In genomic region chr19:1592023-1592754, GRCh38 we compare ENCODE assay signal across 8 cellular contexts. TPM values are rescaled to one million over a fixed set of nuclear protein-coding genes. Genes with fewer than 3 reads are reported as not detected.
DNase-seq lines count a peak whose midpoint lies in the region; TF ChIP-seq lines count a peak whose summit lies in the region.

No MANE protein-coding gene starts in this region.

- H2BK120ac ChIP-seq in H9 (ENCODE audit: low read depth, low read length, poor library complexity, severe bottlenecking) = peak overlapping the region; percentile 96
- H2BK120ac ChIP-seq in trophoblast cell (ENCODE audit: insufficient read depth, low read length, poor library complexity) = peak overlapping the region; percentile 98

- H4K5ac ChIP-seq in H9 (ENCODE audit: insufficient read length, low read depth, low read length) = peak overlapping the region; percentile 20

- peaks cover 7% of the 10 kb centered on the region for H3F3A ChIP-seq in SK-N-SH (replicated peaks; ENCODE audit: insufficient read depth)

- H3K36me3 Mint-ChIP-seq in H9 (ENCODE audit: insufficient read depth in 1 of 3, low read depth in 3 of 3) = peaks cover 7 to 33% (median 18%) of the 10 kb centered on the region in 3 experiments; a peak in 6 of 7 replicates

- peak overlapping the region; percentile 77 for H3K4me2 ChIP-seq in H9 (ENCODE audit: insufficient read depth, insufficient read length, low read length)
- H3K4me2 ChIP-seq in SK-N-SH = peak overlapping the region; percentile 99
- H3K4me2 ChIP-seq in trophoblast cell (ENCODE audit: low read length) = peak overlapping the region; percentile 86

- H2AK5ac ChIP-seq in H9 (ENCODE audit: insufficient read length, low read length) (no peak overlapping the region), trophoblast cell (ENCODE audit: low read length) (peak overlapping the region; percentile 94)

- H3K27ac ChIP-seq in H9 (ENCODE audit: insufficient read length, low read depth, low read length) (peak overlapping the region; percentile 78), SK-N-SH (ENCODE audit: low read depth in 2 of 2, low read length in 1 of 2) (peak overlapping the region; percentile 82 to 93), cardiac muscle cell (peak overlapping the region; percentile 100), trophoblast cell (ENCODE audit: low read depth, low read length) (peak overlapping the region; percentile 99), tibial artery (peak overlapping the region; percentile 83 to 89)

- WGBS in H9 (ENCODE audit: extremely low coverage, insufficient read length, low lambda C conversion rate) = no CpG with 5 or more reads among the region's 94 CpGs
- 0% methylated on average over 8 of the region's 94 CpGs for WGBS in SK-N-SH (ENCODE audit: low lambda C conversion rate)
- no CpG with 5 or more reads among the region's 94 CpGs for WGBS in trophoblast cell (ENCODE audit: extremely low coverage, insufficient coverage, insufficient read length)

- H3K27me3 ChIP-seq in H9 (ENCODE audit: insufficient read depth, low read length) = no peaks in the 10 kb centered on the region
- H3K27me3 ChIP-seq in MG63 = no peaks in the 10 kb centered on the region
- H3K27me3 ChIP-seq in SK-N-SH (ENCODE audit: insufficient read depth) = no peaks in the 10 kb centered on the region
- H3K27me3 ChIP-seq in cardiac muscle cell = no peaks in the 10 kb centered on the region
- H3K27me3 ChIP-seq in trophoblast cell (ENCODE audit: insufficient read depth, low read length) = no peaks in the 10 kb centered on the region
- no peaks in the 10 kb centered on the region for H3K27me3 ChIP-seq in tibial artery

- H3K36me3 ChIP-seq in MG63 (peaks cover 14% of the 10 kb centered on the region), SK-N-SH (replicated peaks in 1 of 2; ENCODE audit: control insufficient read depth in 1 of 2, insufficient read depth in 2 of 2, low read length in 1 of 2) (peaks cover 5 to 6% of the 10 kb centered on the region in 2 experiments), cardiac muscle cell (peaks cover 14% of the 10 kb centered on the region), trophoblast cell (ENCODE audit: control insufficient read depth in 1 of 2, insufficient read depth in 2 of 2, low read length in 2 of 2) (peaks cover 13 to 16% of the 10 kb centered on the region in 2 experiments), tibial artery (peaks cover 4 to 29% (median 9%) of the 10 kb centered on the region in 3 donors)

- H3K27ac Mint-ChIP-seq in H9 = peak overlapping the region; percentile 47 to 97 (median 97); a peak in 4 of 7 replicates

- intact Hi-C loops in tibial artery (cut with DNase I; ENCODE audit: low total_unique reads) = no loop called here

- H3K4me3 ChIP-seq in MG63 = peak overlapping the region; percentile 95
- H3K4me3 ChIP-seq in SK-N-SH (ENCODE audit: low read depth in 2 of 2, low read length in 1 of 2) = peak overlapping the region; percentile 69 to 88
- H3K4me3 ChIP-seq in cardiac muscle cell = peak overlapping the region; percentile 90
- H3K4me3 ChIP-seq in trophoblast cell (ENCODE audit: low read depth, low read length) = peak overlapping the region; percentile 80
- H3K4me3 ChIP-seq in tibial artery = peak overlapping the region; percentile 58 to 71

- no peak for TF ChIP-seq CTCF in H9 (conservative IDR thresholded peaks at IDR 0.05)
- no peak for TF ChIP-seq CTCF in SK-N-SH (IDR thresholded peaks at IDR 0.05)
- no peak for TF ChIP-seq CTCF in cardiac muscle cell (IDR thresholded peaks at IDR 0.05; ENCODE audit: low read depth, low read length)
- no peak for TF ChIP-seq CTCF in tibial artery (IDR thresholded peaks at IDR 0.05)

- H3K4me3 Mint-ChIP-seq in H9 = peak overlapping the region; percentile 83 to 87

- no peak for TF ChIP-seq EP300 in SK-N-SH (IDR thresholded peaks at IDR 0.05; ENCODE audit: borderline replicate concordance in 1 of 2, low read depth in 1 of 2, low read length in 1 of 2)

- H3K9me3 ChIP-seq in H9 (ENCODE audit: control insufficient read depth, low read depth, low read length) = no peaks in the 10 kb centered on the region
- H3K9me3 ChIP-seq in MG63 = no peaks in the 10 kb centered on the region
- H3K9me3 ChIP-seq in SK-N-SH = no peaks in the 10 kb centered on the region
- no peaks in the 10 kb centered on the region for H3K9me3 ChIP-seq in cardiac muscle cell (ENCODE audit: low read depth)
- no peaks in the 10 kb centered on the region for H3K9me3 ChIP-seq in trophoblast cell (ENCODE audit: insufficient read depth, low read depth, low read length)
- no peaks in the 10 kb centered on the region for H3K9me3 ChIP-seq in tibial artery

- H3K4me1 Mint-ChIP-seq in H9 = peaks cover 16 to 20% of the 10 kb centered on the region in 2 experiments

- H3K23ac ChIP-seq in H9 (ENCODE audit: insufficient read length, low read depth, low read length) (no peak overlapping the region), trophoblast cell (ENCODE audit: low read length) (no peak overlapping the region)

- H4K8ac ChIP-seq in H9 (replicated peaks; ENCODE audit: insufficient read length, low read depth, low read length) (no peak overlapping the region), trophoblast cell (ENCODE audit: low read depth, low read length) (peak overlapping the region; percentile 97)

- H3K23me2 ChIP-seq in H9 (ENCODE audit: insufficient read length, low read depth, low read length, poor library complexity, severe bottlenecking) = peaks cover 12% of the 10 kb centered on the region

- H2BK20ac ChIP-seq in H9 (ENCODE audit: low read depth, low read length, poor library complexity, severe bottlenecking) = no peak overlapping the region

- H3K4ac ChIP-seq in H9 (ENCODE audit: low read depth, low read length) (peak overlapping the region; percentile 93), trophoblast cell (ENCODE audit: low read depth, low read length) (peak overlapping the region; percentile 99)

- peak overlapping the region; percentile 78 for H3T11ph ChIP-seq in H9 (ENCODE audit: low read length)

- H2BK5ac ChIP-seq in H9 (ENCODE audit: insufficient read length, low read length) (no peak overlapping the region), trophoblast cell (ENCODE audit: low read depth, low read length, poor library complexity) (peak overlapping the region; percentile 95)

- H3K18ac ChIP-seq in H9 (ENCODE audit: insufficient read length, low read depth, low read length) (peak overlapping the region; percentile 100), trophoblast cell (ENCODE audit: low read length) (peak overlapping the region; percentile 98)

- H2AFZ ChIP-seq in H9 (ENCODE audit: low read length) (no peak overlapping the region), SK-N-SH (ENCODE audit: low read depth) (no peak overlapping the region; the same call in 1 of the 2 replicates), trophoblast cell (ENCODE audit: insufficient read depth, low read length, poor library complexity) (peak overlapping the region; percentile 73)

- no peaks in the 10 kb centered on the region for H3K9me2 ChIP-seq in SK-N-SH

- H4K12ac ChIP-seq in trophoblast cell (ENCODE audit: low read depth, low read length) = peak overlapping the region; percentile 99

- POLR2A ChIA-PET in SK-N-SH (lab: Yijun Ruan, JAX) = interaction anchor here (0.9 to 1.3 kb wide), 4 partner anchors 10 to 142 kb away, joined by 3 to 15 read pairs (median 4); partner anchors contain the start of genes APC2 and UQCR11

- H3K14ac ChIP-seq in H9 (ENCODE audit: insufficient read depth, low read length) (peak overlapping the region; percentile 99), trophoblast cell (ENCODE audit: low read length) (peak overlapping the region; percentile 99)

- H2BK12ac ChIP-seq in H9 (ENCODE audit: insufficient read length, low read depth, low read length) (no peak overlapping the region), trophoblast cell (ENCODE audit: low read length) (no peak overlapping the region)

- no peaks in the 10 kb centered on the region for H4K20me1 ChIP-seq in H9 (ENCODE audit: control insufficient read depth, insufficient read depth, insufficient read length)
- H4K20me1 ChIP-seq in SK-N-SH (ENCODE audit: insufficient read depth) = peaks cover 27% of the 10 kb centered on the region; the same call in 1 of the 2 replicates

- H3K9ac ChIP-seq in H9 (ENCODE audit: extremely low read depth, insufficient read length, low read length) (peak overlapping the region; percentile 81), SK-N-SH (peak overlapping the region; percentile 97), trophoblast cell (ENCODE audit: low read length) (peak overlapping the region; percentile 94)

- peaks cover 1% of the 10 kb centered on the region; the same call in 1 of the 2 replicates for H3K27me3 Mint-ChIP-seq in H9 (ENCODE audit: low read depth)

- H3K4me1 ChIP-seq in H9 (ENCODE audit: insufficient read depth, low read length) (no peaks in the 10 kb centered on the region), SK-N-SH (ENCODE audit: control insufficient read depth in 1 of 2, insufficient read depth in 2 of 2, low read depth in 1 of 2, low read length in 1 of 2) (peaks cover 9 to 12% of the 10 kb centered on the region in 2 experiments; a peak in 1 of 4 replicates), cardiac muscle cell (ENCODE audit: low read depth) (peaks cover 16% of the 10 kb centered on the region), trophoblast cell (ENCODE audit: control insufficient read depth in 1 of 2, insufficient read depth in 2 of 2, low read length in 2 of 2) (peaks cover 12 to 17% of the 10 kb centered on the region in 2 experiments), tibial artery (peaks cover 0 to 33% (median 23%) of the 10 kb centered on the region in 4 donors)

- no peak overlapping the region for H3K56ac ChIP-seq in H9 (ENCODE audit: insufficient read length, low read depth, low read length)

- H3K79me1 ChIP-seq in H9 (ENCODE audit: insufficient read depth, low read depth, low read length, poor library complexity, severe bottlenecking) = peaks cover 2% of the 10 kb centered on the region
- peaks cover 23% of the 10 kb centered on the region for H3K79me1 ChIP-seq in trophoblast cell (ENCODE audit: low read length)

- no peaks in the 10 kb centered on the region for H3K9me3 Mint-ChIP-seq in H9

- no peak overlapping the region for H2BK15ac ChIP-seq in H9 (ENCODE audit: low read depth, low read length)

- DNase-seq in GM04504 (ENCODE audit: low read depth) = peak; percentile 75
- peak; percentile 84 for DNase-seq in H9
- peak; percentile 77 for DNase-seq in MG63
- peak; percentile 96 for DNase-seq in SK-N-SH
- DNase-seq in activated naive CD8-positive, alpha-beta T cell treated with anti-CD3 and anti-CD28 coated beads, Interleukin-2, amount 50 U/mL, for 16 hours (ENCODE audit: low read depth, low spot score) = peak; percentile 62
- DNase-seq in cardiac muscle cell (ENCODE audit: low read depth in 1 of 2, low spot score in 1 of 2) = peak; percentile 95 to 96
- peak; percentile 87 to 99 for DNase-seq in trophoblast cell
- DNase-seq in tibial artery = peak; percentile 74 to 90

- H3K79me2 ChIP-seq in H9 (ENCODE audit: insufficient read depth, low read length) (peaks cover 10% of the 10 kb centered on the region; the same call in 1 of the 2 replicates), SK-N-SH (ENCODE audit: insufficient read depth) (peaks cover 49% of the 10 kb centered on the region), trophoblast cell (ENCODE audit: control insufficient read depth, insufficient read depth, low read length, poor library complexity) (peaks cover 26% of the 10 kb centered on the region)

- CTCF ChIA-PET in SK-N-SH (lab: Yijun Ruan, JAX) = interaction anchor here (1.2 to 4.2 kb wide), 5 partner anchors 13 to 203 kb away, joined by 3 to 24 read pairs (median 4); no protein-coding TSS in a partner anchor

- no peak for TF ChIP-seq RAD21 in SK-N-SH (IDR thresholded peaks at IDR 0.05; ENCODE audit: low read length)

- H4K91ac ChIP-seq in H9 (ENCODE audit: insufficient read length, low read depth, low read length) (peak overlapping the region; percentile 98), trophoblast cell (ENCODE audit: low read depth, low read length) (peak overlapping the region; percentile 100)

RNA-seq across cellular contexts. Expression of gene MBD3, which starts 0.5 kb away (rescaled TPM):
- total RNA-seq in H9 (2021) (126 and 128 TPM in 2 replicates), cardiac muscle cell (171 and 179 TPM in 2 replicates)
- total RNA-seq in MG63 (2014; rRNA removed; shearing (Covaris generic); ENCODE audit: low replicate concordance) = 75.8 and 119 TPM in 2 replicates
- polyA plus RNA-seq in SK-N-SH (2012; rRNA removed) (74.1 and 96.5 TPM in 2 replicates), cardiac muscle cell (71.6 and 93.3 TPM in 2 replicates)
- polyA plus RNA-seq in SK-N-SH (2012; cell fraction: cytosol; rRNA removed) = 44.9 and 52.3 TPM in 2 replicates
- polyA plus RNA-seq in SK-N-SH (2012; cell fraction: nucleus; rRNA removed) = 183 and 250 TPM in 2 replicates
- polyA plus RNA-seq in trophoblast cell (2013) = 98.4 and 103 TPM in 2 replicates

RNA-seq across cellular contexts. Expression of gene UQCR11, which starts 13.1 kb away (rescaled TPM):
- total RNA-seq in H9 (2021) = 166 and 174 TPM in 2 replicates
- total RNA-seq in MG63 (2014; rRNA removed; shearing (Covaris generic); ENCODE audit: low replicate concordance) = 59.5 and 192 TPM in 2 replicates
- 247 and 372 TPM in 2 replicates for polyA plus RNA-seq in SK-N-SH (2012; rRNA removed)
- polyA plus RNA-seq in SK-N-SH (2012; cell fraction: cytosol; rRNA removed) = 232 and 233 TPM in 2 replicates
- polyA plus RNA-seq in SK-N-SH (2012; cell fraction: nucleus; rRNA removed) = 81.2 and 187 TPM in 2 replicates
- 73.6 and 161 TPM in 2 replicates for total RNA-seq in cardiac muscle cell
- polyA plus RNA-seq in cardiac muscle cell = 842 and 1,116 TPM in 2 replicates
- 125 and 128 TPM in 2 replicates for polyA plus RNA-seq in trophoblast cell (2013)

RNA-seq across cellular contexts. Expression of gene MEX3D, which starts 24.1 kb away (rescaled TPM):
- total RNA-seq in H9 (2021) (70.4 and 75.9 TPM in 2 replicates), cardiac muscle cell (49.7 and 65.6 TPM in 2 replicates)
- 26.0 and 27.5 TPM in 2 replicates for total RNA-seq in MG63 (2014; rRNA removed; shearing (Covaris generic); ENCODE audit: low replicate concordance)
- polyA plus RNA-seq in SK-N-SH (2012; rRNA removed) (11.5 and 14.9 TPM in 2 replicates), cardiac muscle cell (4.4 and 4.5 TPM in 2 replicates)
- 6.4 and 11.6 TPM in 2 replicates for polyA plus RNA-seq in SK-N-SH (2012; cell fraction: cytosol; rRNA removed)
- 10.4 and 15.7 TPM in 2 replicates for polyA plus RNA-seq in SK-N-SH (2012; cell fraction: nucleus; rRNA removed)
- polyA plus RNA-seq in trophoblast cell (2013) = 102 and 105 TPM in 2 replicates

Comparison
In these comparisons a context has a peak if more than half of its experiments do, and no peak if none do; other contexts are left out.
1. Peak in every context shown above with its lines: DNase-seq, H3K4me3 ChIP-seq and H3K27ac ChIP-seq.